22 cellular contexts compared by ENCODE assay signal in the genomic region with DNA sequence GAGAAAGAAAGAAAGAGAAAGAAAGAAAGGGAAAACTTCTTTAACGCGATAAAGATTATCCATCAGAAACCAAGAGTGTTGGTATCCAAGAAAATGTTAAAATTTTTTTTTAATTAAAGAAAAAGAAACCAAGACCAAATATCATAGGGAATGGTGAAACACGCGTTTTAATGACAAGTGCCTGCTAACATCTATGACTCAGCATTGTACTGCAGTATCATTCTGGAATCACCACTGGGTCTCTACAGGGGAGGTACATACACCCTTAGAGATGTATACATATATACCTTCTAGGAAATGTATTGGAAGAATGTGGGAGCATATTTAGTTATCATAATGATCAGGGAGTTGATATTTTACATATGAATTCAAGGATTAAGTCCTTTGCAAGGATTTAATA. TPM values are rescaled to one million over a fixed set of nuclear protein-coding genes. Genes with fewer than 3 reads are reported as not detected.
DNase-seq lines count a peak whose midpoint lies in the region; ATAC-seq, FAIRE-seq and TF ChIP-seq lines count a peak whose summit lies in the region.
"Had no signal": no experiment of that assay in that cellular context is flagged by ENCODE, and none has a peak within 500 bp of the region (broad histone marks: within the 10 kb centered on the region; RNA-seq: fewer than 3 reads in every experiment).

No MANE protein-coding gene starts in this region.

- CTCF ChIA-PET in K562 (lab: Yijun Ruan, JAX; ENCODE audit: low intra/inter-chr PET ratio) (no interaction called here), HEK293T (lab: Yijun Ruan, JAX) (no interaction called here)

- H3K9me3 ChIP-seq in K562 (replicated peaks; ENCODE audit: control insufficient read depth, insufficient read depth, low read depth, low read length), result no peaks in the 10 kb centered on the region
- H3K9me3 ChIP-seq: MG63 had no signal

- H3K4me1 ChIP-seq in K562 (replicated peaks in 1 of 2; ENCODE audit: control insufficient read depth in 2 of 2, insufficient read depth in 2 of 2, low read length in 2 of 2), result peaks cover 3 to 5% of the 10 kb centered on the region in 2 experiments; a peak in 1 of 5 replicates

- DNase-seq in ACHN (peak; percentile 3), EH (ENCODE audit: low read depth) (peak; percentile 8), NB4 (ENCODE audit: low read depth) (peak; percentile 21), K562 (ENCODE audit: extremely low read depth in 1 of 4, low spot score in 3 of 4) (peak in 2 of 4 experiments; percentile 8 to 13), COLO668 (lab: John Stamatoyannopoulos, UW; ENCODE audit: unreplicated experiment) (no peak), HEK293T (ENCODE audit: extremely low spot score) (no peak), posterior vena cava (ENCODE audit: low spot score) (no peak)
- DNase-seq in stimulated activated naive CD4-positive, alpha-beta T cell (lab: John Stamatoyannopoulos, UW), result no peak
- DNase-seq: CD4-positive, alpha-beta T cell; DMS 273 treated with DMSO at 0.1 percent for 48 hours; DMS79; Kasumi-1; MG63; NCI-H2029; NCI-H446; NCI-H526; NCI-H82; NK-92 treated with Interleukin-12 subunit alpha and Interleukin-12 subunit beta, amount 100 ng/mL, for 24 hours; SHP77 treated with DMSO at 0.1 percent for 48 hours; T-helper 1 cell had no signal

- no peak overlapping the region for H3K9ac ChIP-seq in K562 (ENCODE audit: insufficient read depth in 1 of 2, low read depth in 2 of 2, low read length in 2 of 2)

- no peak for TF ChIP-seq EP300 in K562 (IDR thresholded peaks at IDR 0.05; ENCODE audit: low read length)

- no peaks in the 10 kb centered on the region for H3K36me3 ChIP-seq in K562 (ENCODE audit: control insufficient read depth, insufficient read depth, low read length)
- H3K36me3 ChIP-seq: MG63 had no signal

- H4K20me1 ChIP-seq in K562 (replicated peaks; ENCODE audit: control insufficient read depth, insufficient read depth, low read length), result no peaks in the 10 kb centered on the region

- no peak overlapping the region for H3K4me2 ChIP-seq in K562 (ENCODE audit: insufficient read depth, low read length)

- H3K27me3 ChIP-seq in K562 (ENCODE audit: control insufficient read depth in 2 of 2, insufficient read depth in 2 of 2, low read length in 2 of 2), result no peaks in the 10 kb centered on the region
- H3K27me3 ChIP-seq: BLaER1 treated with 17β-estradiol and CSF1 and Interleukin-3, amounts not matched to agents 10 nM and 100 nM; MG63 had no signal

- no peak for TF ChIP-seq POLR2A in NB4 (IDR thresholded peaks at IDR 0.05; ENCODE audit: extremely low read depth, insufficient read length)
- no peak for TF ChIP-seq POLR2A in K562 (conservative IDR thresholded peaks at IDR 0.05)

- no peaks in the 10 kb centered on the region for H3K79me2 ChIP-seq in K562 (ENCODE audit: control insufficient read depth, insufficient read depth, low read length)

- intact Hi-C loops in K562 (cut with micrococcal nuclease) (no loop called here), posterior vena cava (cut with DNase I) (no loop called here)

- TF ChIP-seq RAD21 in K562 (CRISPR knock-in tag; conservative IDR thresholded peaks at IDR 0.05 in 1 of 2, IDR thresholded peaks at IDR 0.05 in 1 of 2), result no peak

- TF ChIP-seq CTCF in NB4 (IDR thresholded peaks at IDR 0.05; ENCODE audit: low read depth, low read length) (no peak), K562 (IDR thresholded peaks at IDR 0.05 in 2 of 3, conservative IDR thresholded peaks at IDR 0.05 in 1 of 3; ENCODE audit: insufficient read depth in 2 of 3, low read depth in 1 of 3, low read length in 3 of 3) (no peak)

- ATAC-seq in K562, result no peak

- no peak overlapping the region for H3K27ac ChIP-seq in K562 (ENCODE audit: extremely low read depth, low read depth, low read length)

- H3K4me3 ChIP-seq in NB4 (ENCODE audit: low read depth, low read length), result no peak overlapping the region
- no peak overlapping the region for H3K4me3 ChIP-seq in K562
- H3K4me3 ChIP-seq: BLaER1 treated with 17β-estradiol and CSF1 and Interleukin-3, amounts not matched to agents 10 nM and 100 nM; MG63 had no signal

- H2AFZ ChIP-seq in K562 (ENCODE audit: low read depth, low read length), result no peak overlapping the region

- 10% methylated on average over 2 of the region's 4 CpGs for WGBS in K562 (ENCODE audit: insufficient coverage, low coverage, missing lambda C conversion rate)

- no TSS peak for BruUV-seq in K562 (replicated peaks; lab: Mats Ljungman, UMichigan)

- in situ Hi-C loops in ACHN (cut with HindIII; ENCODE audit: low pct_ligation_motif_present, low pct_unique_long_range_greater_than_20kb, low sequenced_read_pairs) (no loop called here), K562 (cut with MboI) (no loop called here)

- POLR2A ChIA-PET in K562 (lab: Yijun Ruan, JAX), result no interaction called here
- POLR2A ChIA-PET in HEK293T (lab: Yijun Ruan, JAX), result no interaction called here

- H3K9me1 ChIP-seq in K562 (ENCODE audit: control insufficient read depth, insufficient read depth, low read length), result no peaks in the 10 kb centered on the region

- FAIRE-seq in K562 (lab: Jason Lieb, UNC), result no peak
- FAIRE-seq: H54 had no signal

TF ChIP-seq in K562, 482 proteins besides CTCF, POLR2A, EP300 and RAD21:
- TF ChIP-seq NFE2 (IDR thresholded peaks at IDR 0.05; ENCODE audit: low read depth), result peak; percentile 80
- peak; percentile 47; the same call in 1 of the 2 replicates for TF ChIP-seq ZNF316 (IDR thresholded peaks at IDR 0.05)
- peak; percentile 63 for TF ChIP-seq MAFG (tag; conservative IDR thresholded peaks at IDR 0.05)
- peak; percentile 49 for TF ChIP-seq MAFF (IDR thresholded peaks at IDR 0.05; ENCODE audit: low read length)
- no peak for TF ChIP-seq HNRNPH1 (optimal IDR thresholded peaks at IDR 0.05; ENCODE audit: low read depth, low read length)
- peak; percentile 17; the same call in 1 of the 2 replicates for TF ChIP-seq NFE2L1 (tag; IDR thresholded peaks at IDR 0.05; ENCODE audit: borderline replicate concordance, low read depth)
- no peak for TF ChIP-seq PHF20 (IDR thresholded peaks at IDR 0.05; ENCODE audit: partially characterized antibody)
- TF ChIP-seq HNRNPUL1 (IDR thresholded peaks at IDR 0.05; ENCODE audit: low read length), result no peak
- TF ChIP-seq MAFK (IDR thresholded peaks at IDR 0.05; ENCODE audit: low read length), result peak; percentile 38; the same call in 1 of the 2 replicates
- TF ChIP-seq C11orf30 (IDR thresholded peaks at IDR 0.05; ENCODE audit: low read depth), result peak; percentile 47

TF ChIP-seq in HEK293T, 16 proteins besides CTCF, POLR2A, EP300 and RAD21:
- no peak for TF ChIP-seq FOXA1 (IDR thresholded peaks at IDR 0.05)
- no peak for TF ChIP-seq FOXK2 (IDR thresholded peaks at IDR 0.05)
- TF ChIP-seq ZNF384 (IDR thresholded peaks at IDR 0.05), result no peak
- TF ChIP-seq ELF4 (IDR thresholded peaks at IDR 0.05), result no peak
- no peak for TF ChIP-seq HDGF (IDR thresholded peaks at IDR 0.05; ENCODE audit: borderline replicate concordance)

RNA-seq across cellular contexts. Expression of a gene that starts 32.1 kb away (rescaled TPM):
- 3.0 and 3.5 TPM in 2 replicates for total RNA-seq in K562 (2011; cell fraction: chromatin; rRNA removed; ENCODE audit: low replicate concordance)
- total RNA-seq in K562 (2011; cell fraction: nucleolus; rRNA removed), result 1.0 and 1.2 TPM in 2 replicates
- 1.6 and 1.8 TPM in 2 replicates for total RNA-seq in K562 (2011; cell fraction: nucleoplasm; rRNA removed)
- total RNA-seq in K562 (2014; rRNA removed) (1.5 and 1.6 TPM in 2 replicates), K562 (2014; rRNA removed; fragmentation: Illumina TruSeq; extraction: Trizol) (1.6 TPM in 2 replicates), K562 (2015; rRNA removed; fragmentation: Illumina TruSeq; extraction: Trizol) (1.1 and 1.5 TPM in 2 replicates), K562 (2021) (1.4 TPM in 2 replicates), posterior vena cava (10 to 100 TPM in 1 of 2 donors, 1 to 10 TPM in 1; 5.8 to 14.5 TPM)
- polyA plus RNA-seq in K562 (2011; rRNA removed) (2.4 and 5.1 TPM in 2 replicates), K562 (2014; fragmentation: Illumina TruSeq; extraction: Trizol) (1.7 and 1.9 TPM in 2 replicates), K562 (2014; fragmentation: Nextera tagmentation; extraction: Ambion mirVana) (under 1 TPM; 0.20 to 0.35 TPM), K562 (2014; rRNA removed) (1.2 and 1.3 TPM in 2 replicates)
- 1.4 and 4.7 TPM in 2 replicates for polyA plus RNA-seq in K562 (2011; cell fraction: cytosol; rRNA removed)
- 1.9 and 3.7 TPM in 2 replicates for polyA plus RNA-seq in K562 (2011; cell fraction: nucleus; rRNA removed)
- polyA plus RNA-seq in K562 (2012), result 0.98 and 1.3 TPM in 2 replicates
- 4.9 and 17.9 TPM in 2 replicates for polyA minus RNA-seq in K562 (2011; rRNA and poly(A)+ RNA removed)
- polyA minus RNA-seq in K562 (2011; cell fraction: cytosol; rRNA and poly(A)+ RNA removed), result 2.7 and 6.6 TPM in 2 replicates
- 0.94 and 4.3 TPM in 2 replicates for polyA minus RNA-seq in K562 (2011; cell fraction: nucleus; rRNA and poly(A)+ RNA removed)

Comparison
In these comparisons a context has a peak if more than half of its experiments do, and no peak if none do; other contexts are left out.
1. DNase-seq: peak in ACHN (single experiment), EH (single experiment) and NB4 (single experiment); none in COLO668 (single experiment), stimulated activated naive CD4-positive, alpha-beta T cell (0 of 6), HEK293T (single experiment) and posterior vena cava (single experiment).